2 cellular contexts compared by ENCODE assay signal in the genomic region with DNA sequence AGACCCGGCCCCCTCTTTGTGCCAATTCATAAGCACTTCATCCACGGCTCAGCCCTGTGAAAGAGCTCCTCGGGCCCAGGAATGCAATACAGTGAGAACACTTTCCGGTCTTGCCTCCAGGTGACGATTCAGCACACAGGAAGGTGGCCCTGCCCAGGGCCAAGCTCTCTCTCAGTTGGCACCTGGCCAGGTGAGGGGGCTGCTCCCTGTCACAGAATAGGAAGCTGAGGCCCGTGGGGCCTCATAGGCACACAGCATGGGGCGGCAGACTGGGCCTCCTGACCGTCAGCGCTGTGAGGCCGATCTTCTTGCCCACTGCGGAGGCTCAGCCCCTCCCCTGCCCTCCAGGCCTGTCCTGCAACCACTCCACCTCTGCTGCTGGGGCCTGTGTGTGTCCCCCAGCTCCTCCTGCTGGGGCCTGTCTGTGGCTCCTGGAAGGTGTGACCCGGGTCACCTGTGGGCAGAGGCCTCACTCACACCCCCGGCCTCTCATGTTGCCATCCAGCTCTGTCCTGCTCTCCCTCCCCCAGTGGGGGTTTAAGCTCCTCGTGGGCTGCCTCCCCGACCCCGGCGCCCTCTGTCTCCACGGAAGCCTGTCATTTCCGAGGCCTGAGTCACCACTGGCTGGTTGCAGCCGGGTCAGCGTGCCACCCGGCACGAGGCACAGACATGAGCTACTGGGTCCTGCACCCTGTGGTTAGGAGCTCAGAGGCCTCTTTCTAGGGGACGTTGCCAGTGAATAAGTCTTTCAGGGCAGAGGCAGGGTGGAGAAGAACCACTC.
TF ChIP-seq lines count a peak whose summit lies in the region.

No MANE protein-coding gene starts in this region.

TF ChIP-seq in A549, 52 proteins besides CTCF, POLR2A, EP300 and RAD21 (continued from another document):
- TF ChIP-seq FOSL2 (IDR thresholded peaks at IDR 0.05) (0 out of 2 replicates have a peak, but pooled peaks have one; percentile 20), FOSL2 (CRISPR knock-in tag; IDR thresholded peaks at IDR 0.05) (peak; percentile 95), JUNB (IDR thresholded peaks at IDR 0.05) (peak; percentile 49), PBX3 (IDR thresholded peaks at IDR 0.05) (peak; percentile 53; the same call in 1 of the 2 replicates), KDM1A (IDR thresholded peaks at IDR 0.05; ENCODE audit: low read depth) (no peak), ESRRA (IDR thresholded peaks at IDR 0.05; ENCODE audit: borderline replicate concordance, low read length) (0 out of 2 replicates have a peak, but pooled peaks have one; percentile 44), NPAS2 (CRISPR knock-in tag; IDR thresholded peaks at IDR 0.05; ENCODE audit: borderline replicate concordance) (peak; percentile 89), ZSCAN20 (CRISPR knock-in tag; IDR thresholded peaks at IDR 0.05) (no peak; the same call in none of the 2 replicates), ATOH8 (CRISPR knock-in tag; IDR thresholded peaks at IDR 0.05; ENCODE audit: low read depth) (no peak; the same call in 1 of the 2 replicates), FOSB (CRISPR knock-in tag; IDR thresholded peaks at IDR 0.05) (peak; percentile 80; the same call in 1 of the 2 replicates), HEYL (CRISPR knock-in tag; IDR thresholded peaks at IDR 0.05) (0 out of 2 replicates have a peak, but pooled peaks have one; percentile 68), RARB (CRISPR knock-in tag; IDR thresholded peaks at IDR 0.05) (peak; percentile 87), CHD4 (IDR thresholded peaks at IDR 0.05; ENCODE audit: borderline replicate concordance) (no peak), HOXB13 (CRISPR knock-in tag; IDR thresholded peaks at IDR 0.05; ENCODE audit: low read depth) (peak; percentile 93), HOXB5 (CRISPR knock-in tag; IDR thresholded peaks at IDR 0.05) (peak; percentile 70), MYC (IDR thresholded peaks at IDR 0.05; ENCODE audit: borderline replicate concordance, low read length) (peak; percentile 86), ZNF302 (CRISPR knock-in tag; IDR thresholded peaks at IDR 0.05) (peak; percentile 72), HMGXB4 (CRISPR knock-in tag; IDR thresholded peaks at IDR 0.05; ENCODE audit: borderline replicate concordance) (no peak), GATA3 (IDR thresholded peaks at IDR 0.05; ENCODE audit: borderline replicate concordance) (peak; percentile 64; the same call in 1 of the 2 replicates), SMC3 (IDR thresholded peaks at IDR 0.05) (0 out of 3 replicates have a peak, but pooled peaks have one; percentile 10), EHF (CRISPR knock-in tag; IDR thresholded peaks at IDR 0.05) (no peak), TFCP2L1 (CRISPR knock-in tag; IDR thresholded peaks at IDR 0.05) (peak; percentile 7; the same call in 1 of the 2 replicates), JUN (IDR thresholded peaks at IDR 0.05) (peak in 1 of 2 experiments; percentile 72; a peak in 4 of 5 replicates), FOXS1 (CRISPR knock-in tag; IDR thresholded peaks at IDR 0.05) (peak; percentile 37; the same call in 1 of the 2 replicates), BHLHE40 (IDR thresholded peaks at IDR 0.05; ENCODE audit: low read depth, low read length) (peak; percentile 57; the same call in 1 of the 2 replicates), CEBPB (IDR thresholded peaks at IDR 0.05) (0 out of 4 replicates have a peak, but pooled peaks of 1 of the 2 experiments have one; percentile 37)
- TF ChIP-seq, protein P1, sequence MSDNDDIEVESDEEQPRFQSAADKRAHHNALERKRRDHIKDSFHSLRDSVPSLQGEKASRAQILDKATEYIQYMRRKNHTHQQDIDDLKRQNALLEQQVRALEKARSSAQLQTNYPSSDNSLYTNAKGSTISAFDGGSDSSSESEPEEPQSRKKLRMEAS (IDR thresholded peaks at IDR 0.05), result peak; percentile 99
- TF ChIP-seq, protein P2, sequence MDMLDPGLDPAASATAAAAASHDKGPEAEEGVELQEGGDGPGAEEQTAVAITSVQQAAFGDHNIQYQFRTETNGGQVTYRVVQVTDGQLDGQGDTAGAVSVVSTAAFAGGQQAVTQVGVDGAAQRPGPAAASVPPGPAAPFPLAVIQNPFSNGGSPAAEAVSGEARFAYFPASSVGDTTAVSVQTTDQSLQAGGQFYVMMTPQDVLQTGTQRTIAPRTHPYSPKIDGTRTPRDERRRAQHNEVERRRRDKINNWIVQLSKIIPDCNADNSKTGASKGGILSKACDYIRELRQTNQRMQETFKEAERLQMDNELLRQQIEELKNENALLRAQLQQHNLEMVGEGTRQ (IDR thresholded peaks at IDR 0.05), result 0 out of 2 replicates have a peak, but pooled peaks have one; percentile 23

TF ChIP-seq in HepG2, 621 proteins besides CTCF, POLR2A, EP300 and RAD21 (continued from another document and continues in another):
- TF ChIP-seq GZF1 (CRISPR knock-in tag; IDR thresholded peaks at IDR 0.05), result no peak
- no peak for TF ChIP-seq E2F1 (CRISPR knock-in tag; IDR thresholded peaks at IDR 0.05)
- TF ChIP-seq MZF1 (CRISPR knock-in tag; IDR thresholded peaks at IDR 0.05; ENCODE audit: borderline replicate concordance), result no peak
- TF ChIP-seq, protein P3, sequence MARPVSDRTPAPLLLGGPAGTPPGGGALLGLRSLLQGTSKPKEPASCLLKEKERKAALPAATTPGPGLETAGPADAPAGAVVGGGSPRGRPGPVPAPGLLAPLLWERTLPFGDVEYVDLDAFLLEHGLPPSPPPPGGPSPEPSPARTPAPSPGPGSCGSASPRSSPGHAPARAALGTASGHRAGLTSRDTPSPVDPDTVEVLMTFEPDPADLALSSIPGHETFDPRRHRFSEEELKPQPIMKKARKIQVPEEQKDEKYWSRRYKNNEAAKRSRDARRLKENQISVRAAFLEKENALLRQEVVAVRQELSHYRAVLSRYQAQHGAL (CRISPR knock-in tag; IDR thresholded peaks at IDR 0.05; ENCODE audit: not compliant biosample characterization), result no peak
- TF ChIP-seq ZNF331 (CRISPR knock-in tag; IDR thresholded peaks at IDR 0.05), result no peak
- TF ChIP-seq, protein P4, sequence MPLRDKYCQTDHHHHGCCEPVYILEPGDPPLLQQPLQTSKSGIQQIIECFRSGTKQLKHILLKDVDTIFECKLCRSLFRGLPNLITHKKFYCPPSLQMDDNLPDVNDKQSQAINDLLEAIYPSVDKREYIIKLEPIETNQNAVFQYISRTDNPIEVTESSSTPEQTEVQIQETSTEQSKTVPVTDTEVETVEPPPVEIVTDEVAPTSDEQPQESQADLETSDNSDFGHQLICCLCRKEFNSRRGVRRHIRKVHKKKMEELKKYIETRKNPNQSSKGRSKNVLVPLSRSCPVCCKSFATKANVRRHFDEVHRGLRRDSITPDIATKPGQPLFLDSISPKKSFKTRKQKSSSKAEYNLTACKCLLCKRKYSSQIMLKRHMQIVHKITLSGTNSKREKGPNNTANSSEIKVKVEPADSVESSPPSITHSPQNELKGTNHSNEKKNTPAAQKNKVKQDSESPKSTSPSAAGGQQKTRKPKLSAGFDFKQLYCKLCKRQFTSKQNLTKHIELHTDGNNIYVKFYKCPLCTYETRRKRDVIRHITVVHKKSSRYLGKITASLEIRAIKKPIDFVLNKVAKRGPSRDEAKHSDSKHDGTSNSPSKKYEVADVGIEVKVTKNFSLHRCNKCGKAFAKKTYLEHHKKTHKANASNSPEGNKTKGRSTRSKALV (CRISPR knock-in tag; IDR thresholded peaks at IDR 0.05), result 0 out of 2 replicates have a peak, but pooled peaks have one; percentile 52
- peak; percentile 48; the same call in 1 of the 2 replicates for TF ChIP-seq SOX5 (CRISPR knock-in tag; IDR thresholded peaks at IDR 0.05; ENCODE audit: borderline replicate concordance)
- 0 out of 4 replicates have a peak, but pooled peaks of 1 of the 2 experiments have one; percentile 51 for TF ChIP-seq KLF16 (CRISPR knock-in tag; IDR thresholded peaks at IDR 0.05)
- no peak for TF ChIP-seq ZNF720 (CRISPR knock-in tag; IDR thresholded peaks at IDR 0.05)
- TF ChIP-seq ZMYM3 (CRISPR knock-in tag; IDR thresholded peaks at IDR 0.05), result peak; percentile 57; the same call in 1 of the 2 replicates
- TF ChIP-seq, protein P5, sequence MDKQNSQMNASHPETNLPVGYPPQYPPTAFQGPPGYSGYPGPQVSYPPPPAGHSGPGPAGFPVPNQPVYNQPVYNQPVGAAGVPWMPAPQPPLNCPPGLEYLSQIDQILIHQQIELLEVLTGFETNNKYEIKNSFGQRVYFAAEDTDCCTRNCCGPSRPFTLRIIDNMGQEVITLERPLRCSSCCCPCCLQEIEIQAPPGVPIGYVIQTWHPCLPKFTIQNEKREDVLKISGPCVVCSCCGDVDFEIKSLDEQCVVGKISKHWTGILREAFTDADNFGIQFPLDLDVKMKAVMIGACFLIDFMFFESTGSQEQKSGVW (CRISPR knock-in tag; IDR thresholded peaks at IDR 0.05; ENCODE audit: borderline replicate concordance), result 0 out of 2 replicates have a peak, but pooled peaks have one; percentile 34
- TF ChIP-seq IKZF4 (CRISPR knock-in tag; IDR thresholded peaks at IDR 0.05; ENCODE audit: borderline replicate concordance, low read depth, not compliant biosample characterization), result no peak
- TF ChIP-seq, protein P6, sequence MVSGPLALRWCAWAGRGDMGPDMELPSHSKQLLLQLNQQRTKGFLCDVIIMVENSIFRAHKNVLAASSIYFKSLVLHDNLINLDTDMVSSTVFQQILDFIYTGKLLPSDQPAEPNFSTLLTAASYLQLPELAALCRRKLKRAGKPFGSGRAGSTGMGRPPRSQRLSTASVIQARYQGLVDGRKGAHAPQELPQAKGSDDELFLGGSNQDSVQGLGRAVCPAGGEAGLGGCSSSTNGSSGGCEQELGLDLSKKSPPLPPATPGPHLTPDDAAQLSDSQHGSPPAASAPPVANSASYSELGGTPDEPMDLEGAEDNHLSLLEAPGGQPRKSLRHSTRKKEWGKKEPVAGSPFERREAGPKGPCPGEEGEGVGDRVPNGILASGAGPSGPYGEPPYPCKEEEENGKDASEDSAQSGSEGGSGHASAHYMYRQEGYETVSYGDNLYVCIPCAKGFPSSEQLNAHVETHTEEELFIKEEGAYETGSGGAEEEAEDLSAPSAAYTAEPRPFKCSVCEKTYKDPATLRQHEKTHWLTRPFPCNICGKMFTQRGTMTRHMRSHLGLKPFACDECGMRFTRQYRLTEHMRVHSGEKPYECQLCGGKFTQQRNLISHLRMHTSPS (CRISPR knock-in tag; IDR thresholded peaks at IDR 0.05; ENCODE audit: low read depth), result peak; percentile 96
- TF ChIP-seq HMGXB4 (CRISPR knock-in tag; IDR thresholded peaks at IDR 0.05; ENCODE audit: borderline replicate concordance in 1 of 2, low read depth in 1 of 2), result peak; percentile 44 to 51; a peak in 2 of 4 replicates
- TF ChIP-seq TCF7 (IDR thresholded peaks at IDR 0.05; ENCODE audit: low read depth), result no peak
- TF ChIP-seq, protein P7, sequence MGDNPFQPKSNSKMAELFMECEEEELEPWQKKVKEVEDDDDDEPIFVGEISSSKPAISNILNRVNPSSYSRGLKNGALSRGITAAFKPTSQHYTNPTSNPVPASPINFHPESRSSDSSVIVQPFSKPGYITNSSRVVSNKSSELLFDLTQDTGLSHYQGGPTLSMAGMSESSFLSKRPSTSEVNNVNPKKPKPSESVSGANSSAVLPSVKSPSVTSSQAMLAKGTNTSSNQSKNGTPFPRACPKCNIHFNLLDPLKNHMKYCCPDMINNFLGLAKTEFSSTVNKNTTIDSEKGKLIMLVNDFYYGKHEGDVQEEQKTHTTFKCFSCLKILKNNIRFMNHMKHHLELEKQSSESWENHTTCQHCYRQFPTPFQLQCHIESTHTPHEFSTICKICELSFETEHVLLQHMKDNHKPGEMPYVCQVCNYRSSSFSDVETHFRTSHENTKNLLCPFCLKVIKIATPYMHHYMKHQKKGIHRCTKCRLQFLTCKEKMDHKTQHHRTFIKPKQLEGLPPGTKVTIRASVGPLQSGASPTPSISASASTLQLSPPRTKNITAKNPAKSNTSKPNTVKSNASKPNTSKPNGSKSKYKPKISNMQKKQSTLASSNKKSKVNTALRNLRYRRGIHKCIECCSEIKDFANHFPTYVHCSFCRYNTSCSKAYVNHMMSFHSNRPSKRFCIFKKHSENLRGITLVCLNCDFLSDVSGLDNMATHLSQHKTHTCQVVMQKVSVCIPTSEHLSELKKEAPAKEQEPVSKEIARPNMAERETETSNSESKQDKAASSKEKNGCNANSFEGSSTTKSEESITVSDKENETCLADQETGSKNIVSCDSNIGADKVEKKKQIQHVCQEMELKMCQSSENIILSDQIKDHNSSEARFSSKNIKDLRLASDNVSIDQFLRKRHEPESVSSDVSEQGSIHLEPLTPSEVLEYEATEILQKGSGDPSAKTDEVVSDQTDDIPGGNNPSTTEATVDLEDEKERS (CRISPR knock-in tag; IDR thresholded peaks at IDR 0.05), result peak; percentile 67; the same call in 1 of the 2 replicates
- TF ChIP-seq NBN (conservative IDR thresholded peaks at IDR 0.05), result no peak
- TF ChIP-seq, protein P8, sequence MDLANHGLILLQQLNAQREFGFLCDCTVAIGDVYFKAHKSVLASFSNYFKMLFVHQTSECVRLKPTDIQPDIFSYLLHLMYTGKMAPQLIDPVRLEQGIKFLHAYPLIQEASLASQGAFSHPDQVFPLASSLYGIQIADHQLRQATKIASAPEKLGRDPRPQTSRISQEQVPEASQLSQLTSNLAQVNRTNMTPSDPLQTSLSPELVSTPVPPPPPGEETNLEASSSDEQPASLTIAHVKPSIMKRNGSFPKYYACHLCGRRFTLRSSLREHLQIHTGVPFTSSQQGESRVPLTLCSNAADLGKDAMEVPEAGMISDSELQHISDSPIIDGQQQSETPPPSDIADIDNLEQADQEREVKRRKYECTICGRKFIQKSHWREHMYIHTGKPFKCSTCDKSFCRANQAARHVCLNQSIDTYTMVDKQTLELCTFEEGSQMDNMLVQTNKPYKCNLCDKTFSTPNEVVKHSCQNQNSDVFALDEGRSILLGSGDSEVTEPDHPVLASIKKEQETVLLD (CRISPR knock-in tag; IDR thresholded peaks at IDR 0.05; ENCODE audit: low read depth), result peak; percentile 33; the same call in 1 of the 2 replicates
- TF ChIP-seq ONECUT2 (CRISPR knock-in tag; IDR thresholded peaks at IDR 0.05), result no peak
- TF ChIP-seq ZNF83 (CRISPR knock-in tag; IDR thresholded peaks at IDR 0.05; ENCODE audit: borderline replicate concordance), result no peak
